In the genomic region with DNA sequence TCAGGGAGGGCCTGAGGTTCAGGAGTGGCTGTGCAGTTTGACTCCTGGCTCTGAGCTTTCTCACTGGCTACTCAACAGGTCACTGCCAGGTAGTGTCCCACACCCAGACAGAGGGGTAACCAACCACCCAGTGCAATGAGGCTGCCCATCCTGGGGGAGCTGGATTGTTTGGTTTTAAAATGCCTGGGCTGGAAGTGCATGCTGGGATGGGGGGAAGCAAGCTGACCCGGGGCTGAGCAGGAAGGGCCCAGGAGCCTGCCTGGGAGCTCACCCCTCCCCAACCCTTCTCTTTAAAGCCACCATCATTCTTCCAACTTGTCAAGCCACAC, we compare ENCODE assay signal across 9 cellular contexts. TPM values are rescaled to one million over a fixed set of nuclear protein-coding genes. Genes with fewer than 3 reads are reported as not detected.
A peak's percentile ranks its signal among the peaks of the same experiment; 100 is the strongest.
DNase-seq lines count a peak whose midpoint lies in the region; ATAC-seq and TF ChIP-seq lines count a peak whose summit lies in the region.
"Had no signal": no experiment of that assay in that cellular context is flagged by ENCODE, and none has a peak within 500 bp of the region (broad histone marks: within the 10 kb centered on the region; RNA-seq: fewer than 3 reads in every experiment).

No MANE protein-coding gene starts in this region.

- H3K9me2 ChIP-seq in DOHH2 (replicated peaks; ENCODE audit: control insufficient read depth, low read length), result no peaks in the 10 kb centered on the region

- H3K27me3 ChIP-seq in DOHH2 (ENCODE audit: control insufficient read depth, low read length) (no peaks in the 10 kb centered on the region), prostate gland (replicated peaks; ENCODE audit: insufficient read depth) (no peaks in the 10 kb centered on the region)

- H3K4me3 ChIP-seq in DOHH2 (ENCODE audit: low read length) (peak overlapping the region; percentile 72), prostate gland (no peak overlapping the region)

- ATAC-seq in GM18868 (IDR thresholded peaks at IDR 0.05; ENCODE audit: unreplicated experiment), result no peak

- H3K9me3 ChIP-seq in DOHH2 (ENCODE audit: control insufficient read depth, insufficient read depth, low read length) (no peaks in the 10 kb centered on the region), prostate gland (no peaks in the 10 kb centered on the region)

- no peaks in the 10 kb centered on the region; the same call in 1 of the 2 replicates for H3F3A ChIP-seq in DOHH2 (ENCODE audit: control insufficient read depth, insufficient read depth)

- H4K20me1 ChIP-seq in DOHH2 (ENCODE audit: control insufficient read depth, insufficient read depth, low read depth, low read length), result no peaks in the 10 kb centered on the region

- no peak for TF ChIP-seq POLR2A in prostate gland (IDR thresholded peaks at IDR 0.05)

- H3K36me3 ChIP-seq in DOHH2 (ENCODE audit: control insufficient read depth, low read length), result no peaks in the 10 kb centered on the region
- no peaks in the 10 kb centered on the region for H3K36me3 ChIP-seq in prostate gland

- intact Hi-C loops in prostate gland (cut with DNase I), result no loop called here

- WGBS in prostate gland, result 36% methylated on average over 1 of the region's 1 CpG

- TF ChIP-seq CTCF in DOHH2 (IDR thresholded peaks at IDR 0.05; ENCODE audit: low read depth, low read length, poor library complexity, severe bottlenecking), result no peak
- TF ChIP-seq CTCF in prostate gland (IDR thresholded peaks at IDR 0.05), result no peak

- H3K4me1 ChIP-seq in DOHH2 (ENCODE audit: control insufficient read depth, low read length) (peaks cover 18% of the 10 kb centered on the region), prostate gland (replicated peaks) (no peaks in the 10 kb centered on the region)

- H3K4me2 ChIP-seq in DOHH2 (ENCODE audit: low read length), result peak overlapping the region; percentile 89

- H3K27ac ChIP-seq in DOHH2 (ENCODE audit: low read depth, low read length) (no peak overlapping the region), cingulate gyrus (ENCODE audit: low read depth, low read length) (peak overlapping the region; percentile 90), prostate gland (peak overlapping the region; percentile 14 to 66)

- H3K79me2 ChIP-seq in DOHH2 (ENCODE audit: control insufficient read depth, low read length), result no peaks in the 10 kb centered on the region

- peak; percentile 30 for DNase-seq in HT1080 (ENCODE audit: low read depth)
- DNase-seq in prostate gland (ENCODE audit: low spot score), result no peak
- no peak for DNase-seq in GDM1 (lab: John Stamatoyannopoulos, UW)
- DNase-seq in OCI-M2 (lab: John Stamatoyannopoulos, UW; ENCODE audit: unreplicated experiment), result no peak
- no peak for DNase-seq in NCI-H446 treated with DMSO at 0.1 percent for 48 hours (lab: John Stamatoyannopoulos, UW)

RNA-seq across cellular contexts. Expression of a gene that starts 12.6 kb away (rescaled TPM):
- total RNA-seq in HT1080 (2014; rRNA removed; shearing (Covaris generic)), result not detected in 2 replicates
- not detected in 2 replicates for polyA plus RNA-seq in HT1080 (2015; cell fraction: cytosol; rRNA removed)
- not detected in 2 replicates for polyA plus RNA-seq in HT1080 (2015; cell fraction: nucleus; rRNA removed)
- not detected for total RNA-seq in prostate gland
- total RNA-seq: pulmonary artery endothelial cell had no signal

RNA-seq across cellular contexts. Expression of a gene that starts 28.3 kb away (rescaled TPM):
- total RNA-seq in HT1080 (2014; rRNA removed; shearing (Covaris generic)), result 31.5 and 31.7 TPM in 2 replicates
- 14.7 and 20.5 TPM in 2 replicates for polyA plus RNA-seq in HT1080 (2015; cell fraction: cytosol; rRNA removed)
- 20.1 and 21.1 TPM in 2 replicates for polyA plus RNA-seq in HT1080 (2015; cell fraction: nucleus; rRNA removed)
- total RNA-seq in prostate gland, result 10 to 100 TPM; 14.3 to 20.5 TPM
